ENCODE assay signal across 34 cellular contexts in the genomic region with DNA sequence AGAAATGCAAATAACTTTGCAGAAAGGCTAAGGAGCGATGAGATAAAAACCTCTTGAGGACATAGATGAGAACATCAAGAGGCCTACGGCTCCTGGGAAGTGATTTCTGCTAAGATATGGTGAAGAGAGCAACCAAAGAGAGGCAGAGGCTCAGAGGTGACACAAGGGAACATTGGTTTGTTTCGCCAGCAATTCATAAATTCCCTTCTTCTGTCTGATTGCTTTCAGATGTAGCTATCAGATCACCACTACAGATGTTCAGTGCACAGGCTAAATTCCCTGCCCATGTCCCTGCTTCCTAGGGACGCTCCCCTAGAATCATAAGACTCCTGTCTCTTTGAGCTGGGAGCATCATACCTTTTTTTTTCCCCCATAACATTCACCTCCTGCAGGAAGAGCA. TPM values are rescaled to one million over a fixed set of nuclear protein-coding genes. Genes with fewer than 3 reads are reported as not detected.
"Had no signal": no experiment of that assay in that cellular context is flagged by ENCODE, and none has a peak within 500 bp of the region (broad histone marks: within the 10 kb centered on the region; RNA-seq: fewer than 3 reads in every experiment).

No MANE protein-coding gene starts in this region.

- H3K27me3 ChIP-seq: brain microvascular endothelial cell, gastrocnemius medialis had no signal

- H3K36me3 ChIP-seq: brain microvascular endothelial cell, gastrocnemius medialis had no signal

- H3K4me1 ChIP-seq: foreskin keratinocyte, gastrocnemius medialis had no signal

- H3K27ac ChIP-seq: brain microvascular endothelial cell, coronary artery, dorsolateral prefrontal cortex, foreskin keratinocyte, gastrocnemius medialis had no signal

- H3K9me3 Mint-ChIP-seq: activated CD4-positive, alpha-beta memory T cell treated with anti-CD3 and anti-CD28 coated beads, Interleukin-2, amount 10 ng/mL, durations not matched to agents 7 days and 5 days; activated CD4-positive, alpha-beta T cell treated with anti-CD3 and anti-CD28 coated beads, Interleukin-2, amount 10 ng/mL, durations not matched to agents 24 days and 14 days; activated naive CD4-positive, alpha-beta T cell treated with anti-CD3 and anti-CD28 coated beads, Interleukin-2, amount 10 ng/mL, durations not matched to agents 7 days and 5 days; activated T-cell treated with anti-CD3 and anti-CD28 coated beads, Interleukin-2, amount 50 U/mL, for 24 hours; activated T-cell treated with anti-CD3 and anti-CD28 coated beads, Interleukin-2, amount 50 U/mL, for 72 hours; central memory CD8-positive, alpha-beta T cell; dendritic cell treated with granulocyte-macrophage colony-stimulating factor and Interleukin-4, amounts not matched to agents 40 ng/mL and 50 ng/mL, for 4 days; endodermal cell had no signal

- DNase-seq: activated CD4-positive, alpha-beta memory T cell treated with anti-CD3 and anti-CD28 coated beads, Interleukin-2, amount 10 ng/mL, durations not matched to agents 7 days and 5 days; activated CD4-positive, alpha-beta T cell treated with anti-CD3 and anti-CD28 coated beads for 36 hours; activated CD4-positive, alpha-beta T cell treated with anti-CD3 and anti-CD28 coated beads, Interleukin-2, amount 10 ng/mL, durations not matched to agents 24 days and 14 days; activated CD4-positive, CD25-positive, alpha-beta regulatory T cell; activated CD4-positive, CD25-positive, alpha-beta regulatory T cell treated with anti-CD3 and anti-CD28 coated beads, Interleukin-2, amount 50 U/mL, for 72 hours; activated CD8-positive, alpha-beta memory T cell treated with anti-CD3 and anti-CD28 coated beads, Interleukin-2, amount 50 U/mL, for 48 hours; activated gamma-delta T cell; activated naive CD4-positive, alpha-beta T cell; activated naive CD4-positive, alpha-beta T cell treated with anti-CD3 and anti-CD28 coated beads, Interleukin-2, amount 10 ng/mL, durations not matched to agents 7 days and 5 days; activated T-cell treated with anti-CD3 and anti-CD28 coated beads for 4 hours; activated T-cell treated with anti-CD3 and anti-CD28 coated beads, Interleukin-2, amount 50 U/mL, for 24 hours; activated T-cell treated with anti-CD3 and anti-CD28 coated beads, Interleukin-2, amount 50 U/mL, for 72 hours; amniotic stem cell; anterior cingulate cortex; brain microvascular endothelial cell; dorsolateral prefrontal cortex; effector memory CD4-positive, alpha-beta T cell; endodermal cell; foreskin keratinocyte; gastrocnemius medialis; head of caudate nucleus; T-helper 2 cell had no signal

- H3K4me3 ChIP-seq: coronary artery, dorsolateral prefrontal cortex, gastrocnemius medialis had no signal

- H3K4me3 Mint-ChIP-seq: activated CD4-positive, alpha-beta memory T cell treated with anti-CD3 and anti-CD28 coated beads, Interleukin-2, amount 10 ng/mL, durations not matched to agents 7 days and 5 days; activated CD4-positive, alpha-beta T cell treated with anti-CD3 and anti-CD28 coated beads for 36 hours; activated CD4-positive, alpha-beta T cell treated with anti-CD3 and anti-CD28 coated beads, Interleukin-2, amount 10 ng/mL, durations not matched to agents 24 days and 14 days; activated naive CD4-positive, alpha-beta T cell treated with anti-CD3 and anti-CD28 coated beads, Interleukin-2, amount 10 ng/mL, durations not matched to agents 7 days and 5 days; activated naive CD8-positive, alpha-beta T cell; activated T-cell treated with anti-CD3 and anti-CD28 coated beads, Interleukin-2, amount 50 U/mL, for 24 hours; activated T-cell treated with anti-CD3 and anti-CD28 coated beads, Interleukin-2, amount 50 U/mL, for 72 hours; central memory CD8-positive, alpha-beta T cell; dendritic cell treated with granulocyte-macrophage colony-stimulating factor and Interleukin-4, amounts not matched to agents 40 ng/mL and 50 ng/mL, for 4 days; endodermal cell had no signal

- H3K9me3 ChIP-seq: gastrocnemius medialis had no signal

- H3K27ac Mint-ChIP-seq: activated CD4-positive, alpha-beta memory T cell treated with anti-CD3 and anti-CD28 coated beads, Interleukin-2, amount 10 ng/mL, durations not matched to agents 7 days and 5 days; activated CD4-positive, alpha-beta T cell treated with anti-CD3 and anti-CD28 coated beads for 36 hours; activated CD4-positive, alpha-beta T cell treated with anti-CD3 and anti-CD28 coated beads, Interleukin-2, amount 10 ng/mL, durations not matched to agents 24 days and 14 days; activated naive CD4-positive, alpha-beta T cell treated with anti-CD3 and anti-CD28 coated beads, Interleukin-2, amount 10 ng/mL, durations not matched to agents 7 days and 5 days; activated naive CD8-positive, alpha-beta T cell; activated T-cell treated with anti-CD3 and anti-CD28 coated beads, Interleukin-2, amount 50 U/mL, for 24 hours; activated T-cell treated with anti-CD3 and anti-CD28 coated beads, Interleukin-2, amount 50 U/mL, for 72 hours; dendritic cell treated with granulocyte-macrophage colony-stimulating factor and Interleukin-4, amounts not matched to agents 40 ng/mL and 50 ng/mL, for 4 days; endodermal cell had no signal

- H3K36me3 Mint-ChIP-seq: activated naive CD4-positive, alpha-beta T cell treated with anti-CD3 and anti-CD28 coated beads, Interleukin-2, amount 10 ng/mL, durations not matched to agents 7 days and 5 days; activated naive CD8-positive, alpha-beta T cell had no signal

- H3K4me1 Mint-ChIP-seq: activated CD4-positive, alpha-beta memory T cell treated with anti-CD3 and anti-CD28 coated beads, Interleukin-2, amount 10 ng/mL, durations not matched to agents 7 days and 5 days; activated CD4-positive, alpha-beta T cell treated with anti-CD3 and anti-CD28 coated beads for 36 hours; activated CD4-positive, alpha-beta T cell treated with anti-CD3 and anti-CD28 coated beads, Interleukin-2, amount 10 ng/mL, durations not matched to agents 24 days and 14 days; activated naive CD4-positive, alpha-beta T cell treated with anti-CD3 and anti-CD28 coated beads, Interleukin-2, amount 10 ng/mL, durations not matched to agents 7 days and 5 days; central memory CD8-positive, alpha-beta T cell had no signal

- ATAC-seq: activated CD4-positive, alpha-beta T cell treated with anti-CD3 and anti-CD28 coated beads for 36 hours; activated T-cell treated with anti-CD3 and anti-CD28 coated beads, Interleukin-2, amount 50 U/mL, for 72 hours; esophagus mucosa; foreskin keratinocyte; gastrocnemius medialis had no signal

RNA-seq across cellular contexts. Expression of a gene that starts 11.2 kb away (rescaled TPM):
- total RNA-seq: activated CD4-positive, alpha-beta memory T cell treated with anti-CD3 and anti-CD28 coated beads, Interleukin-2, amount 10 ng/mL, durations not matched to agents 7 days and 5 days; activated CD4-positive, alpha-beta T cell treated with anti-CD3 and anti-CD28 coated beads for 36 hours; activated CD4-positive, alpha-beta T cell treated with anti-CD3 and anti-CD28 coated beads, Interleukin-2, amount 10 ng/mL, durations not matched to agents 24 days and 14 days; activated T-cell treated with anti-CD3 and anti-CD28 coated beads, Interleukin-2, amount 50 U/mL, for 72 hours; astrocyte; bronchial epithelial cell; cardiac septum; cerebellum; dorsolateral prefrontal cortex; endodermal cell; epithelial cell of proximal tubule; esophagus mucosa; foreskin keratinocyte; T-helper 1 cell treated with Interleukin-12 subunit alpha and Interleukin-12 subunit beta and Interleukin-4 antibody, amounts not matched to agents 30 ng/mL and 1 ng/mL, for 36 hours had no signal
- polyA plus RNA-seq: adipose tissue, foreskin keratinocyte had no signal
